Comparison of ENCODE assay signal across 8 cellular contexts in the genomic region with DNA sequence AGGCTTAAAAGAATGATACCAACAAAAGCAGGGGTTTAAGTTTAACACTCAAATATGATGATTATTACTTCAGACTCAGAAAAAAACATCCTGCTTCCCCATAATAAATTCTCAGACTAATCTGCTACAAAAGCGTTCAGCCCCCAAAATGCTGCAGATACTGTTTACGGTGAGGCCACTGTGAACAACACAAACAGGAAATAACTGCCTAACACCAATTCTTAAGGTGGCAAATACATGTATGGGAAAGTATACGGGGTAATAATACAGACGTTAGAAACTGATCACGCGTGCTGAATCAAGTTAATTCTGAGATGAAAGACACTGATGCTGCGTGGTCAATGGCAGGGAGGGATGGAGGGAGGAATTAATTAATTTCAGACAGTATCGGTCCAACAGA.
"Had no signal": no experiment of that assay in that cellular context is flagged by ENCODE, and none has a peak within 500 bp of the region (broad histone marks: within the 10 kb centered on the region; RNA-seq: fewer than 3 reads in every experiment).

No MANE protein-coding gene starts in this region.

- H3K27ac ChIP-seq: GM23248 had no signal

- H3K4me3 ChIP-seq: GM23248, GM23338, HAP-1 had no signal

- DNase-seq: GM23248, GOT3, H7, H9, HCEC 1CT, HFFc6 had no signal
